Comparison of ENCODE assay signal across 13 cellular contexts in genomic region chr2:202848813-202849212, GRCh38. TPM values are rescaled to one million over a fixed set of nuclear protein-coding genes. Genes with fewer than 3 reads are reported as not detected.
A peak's percentile ranks its signal among the peaks of the same experiment; 100 is the strongest.
DNase-seq lines count a peak whose midpoint lies in the region; ATAC-seq and TF ChIP-seq lines count a peak whose summit lies in the region.
"Had no signal": no experiment of that assay in that cellular context is flagged by ENCODE, and none has a peak within 500 bp of the region (broad histone marks: within the 10 kb centered on the region; RNA-seq: fewer than 3 reads in every experiment).

No MANE protein-coding gene starts in this region.

- H3K27me3 Mint-ChIP-seq in IgD-negative memory B cell, result no peaks in the 10 kb centered on the region
- H3K27me3 Mint-ChIP-seq in progenitor cell of endocrine pancreas, result no peaks in the 10 kb centered on the region

- H3K4me3 Mint-ChIP-seq in IgD-negative memory B cell (peak overlapping the region in 2 of 4 donors; percentile 34 to 83), progenitor cell of endocrine pancreas (ENCODE audit: low read depth) (no peak overlapping the region)

- no peak overlapping the region for H3K27ac ChIP-seq in DND-41 (ENCODE audit: low read length)
- H3K27ac ChIP-seq: stomach had no signal

- H3K27ac Mint-ChIP-seq in IgD-negative memory B cell, result peak overlapping the region in 2 of 3 donors; percentile 18 to 67
- H3K27ac Mint-ChIP-seq in progenitor cell of endocrine pancreas, result no peak overlapping the region

- no peaks in the 10 kb centered on the region for H3K36me3 ChIP-seq in DND-41 (ENCODE audit: insufficient read depth, low read length)

- no peaks in the 10 kb centered on the region for H3K79me2 ChIP-seq in DND-41 (ENCODE audit: insufficient read depth, low read length)

- H3K9me3 ChIP-seq in DND-41 (ENCODE audit: insufficient read depth, low read length, severe bottlenecking), result no peaks in the 10 kb centered on the region
- H3K9me3 ChIP-seq: stomach had no signal

- peak; percentile 90 for ATAC-seq in DND-41 (ENCODE audit: insufficient read depth, low read depth)
- ATAC-seq in GM21390 (IDR thresholded peaks at IDR 0.05; ENCODE audit: unreplicated experiment), result no peak

- peak overlapping the region; percentile 31; the same call in 1 of the 2 replicates for H3K4me2 ChIP-seq in DND-41 (ENCODE audit: insufficient read depth, low read length)

- H3K4me1 ChIP-seq in DND-41 (ENCODE audit: insufficient read depth, low read length), result peaks cover 10% of the 10 kb centered on the region
- H3K4me1 ChIP-seq: stomach had no signal

- H3K27me3 ChIP-seq in DND-41 (ENCODE audit: insufficient read depth, low read length, poor library complexity), result no peaks in the 10 kb centered on the region
- H3K27me3 ChIP-seq: stomach had no signal

- H3K9me3 Mint-ChIP-seq in IgD-negative memory B cell (no peaks in the 10 kb centered on the region), progenitor cell of endocrine pancreas (ENCODE audit: low read depth) (no peaks in the 10 kb centered on the region)

- H3K4me1 Mint-ChIP-seq in IgD-negative memory B cell, result peaks cover 10 to 14% (median 11%) of the 10 kb centered on the region in 3 donors
- no peaks in the 10 kb centered on the region for H3K4me1 Mint-ChIP-seq in progenitor cell of endocrine pancreas (ENCODE audit: low read depth)

- H2AFZ ChIP-seq in DND-41 (ENCODE audit: low read depth, low read length), result peak overlapping the region; percentile 64; the same call in 1 of the 2 replicates

- H3K4me3 ChIP-seq in DND-41 (ENCODE audit: low read depth in 1 of 2, low read length in 2 of 2), result no peak overlapping the region
- no peak overlapping the region for H3K4me3 ChIP-seq in fibroblast of the aortic adventitia (ENCODE audit: low read depth, low read length)
- H3K4me3 ChIP-seq: stomach had no signal

- H3K9ac ChIP-seq in DND-41 (ENCODE audit: low read depth, low read length), result no peak overlapping the region

- peak; percentile 58 for DNase-seq in DND-41
- DNase-seq in UCSD-AML1 (lab: John Stamatoyannopoulos, UW; ENCODE audit: unreplicated experiment), result peak; percentile 23
- DNase-seq in fibroblast of the aortic adventitia (ENCODE audit: low read depth), result peak; percentile 7
- no peak for DNase-seq in NCI-H146 treated with DMSO at 0.1 percent for 48 hours (lab: John Stamatoyannopoulos, UW; ENCODE audit: unreplicated experiment)
- no peak for DNase-seq in progenitor cell of endocrine pancreas (ENCODE audit: low spot score, unreplicated experiment)
- no peak for DNase-seq in NCI-H1048 (lab: John Stamatoyannopoulos, UW)
- DNase-seq: activated CD4-positive, alpha-beta T cell treated with anti-CD3 and anti-CD28 coated beads for 1 hour; NCI-H146; NCI-H69; stimulated activated CD4-positive, alpha-beta T cell treated with anti-CD3 and anti-CD28 coated beads, Interleukin-4, amount 100 ng/mL, for 4 hours; stomach had no signal

- H4K20me1 ChIP-seq in DND-41 (ENCODE audit: insufficient read depth, low read length), result no peaks in the 10 kb centered on the region

- no peak for TF ChIP-seq CTCF in DND-41 (IDR thresholded peaks at IDR 0.05; ENCODE audit: borderline replicate concordance, extremely low read depth, low read length, poor library complexity, severe bottlenecking)
- no peak for TF ChIP-seq CTCF in fibroblast of the aortic adventitia (IDR thresholded peaks at IDR 0.05; ENCODE audit: insufficient read depth, low read length)
- TF ChIP-seq CTCF in progenitor cell of endocrine pancreas (IDR thresholded peaks at IDR 0.05; ENCODE audit: unreplicated experiment), result no peak

- no peaks in the 10 kb centered on the region for H3K36me3 Mint-ChIP-seq in IgD-negative memory B cell
- peaks cover 2% of the 10 kb centered on the region for H3K36me3 Mint-ChIP-seq in progenitor cell of endocrine pancreas (ENCODE audit: insufficient read depth)

RNA-seq across cellular contexts. Expression of gene ICA1L, which starts 22.8 kb away (rescaled TPM):
- polyA plus RNA-seq in IgD-negative memory B cell, result 2.2 TPM
- total RNA-seq in fibroblast of the aortic adventitia (ENCODE audit: low replicate concordance), result 8.9 TPM in 2 replicates
- 17.8 and 19.1 TPM in 2 replicates for total RNA-seq in progenitor cell of endocrine pancreas

Comparison
In these comparisons a context has a peak if more than half of its experiments do, and no peak if none do; other contexts are left out.
1. DNase-seq: peak in DND-41 (single experiment), UCSD-AML1 (single experiment) and fibroblast of the aortic adventitia (single experiment); none in NCI-H146 treated with DMSO at 0.1 percent for 48 hours (single experiment), progenitor cell of endocrine pancreas (single experiment) and NCI-H1048 (single experiment).